Comparison of ENCODE assay signal across 8 cellular contexts in the genomic region with DNA sequence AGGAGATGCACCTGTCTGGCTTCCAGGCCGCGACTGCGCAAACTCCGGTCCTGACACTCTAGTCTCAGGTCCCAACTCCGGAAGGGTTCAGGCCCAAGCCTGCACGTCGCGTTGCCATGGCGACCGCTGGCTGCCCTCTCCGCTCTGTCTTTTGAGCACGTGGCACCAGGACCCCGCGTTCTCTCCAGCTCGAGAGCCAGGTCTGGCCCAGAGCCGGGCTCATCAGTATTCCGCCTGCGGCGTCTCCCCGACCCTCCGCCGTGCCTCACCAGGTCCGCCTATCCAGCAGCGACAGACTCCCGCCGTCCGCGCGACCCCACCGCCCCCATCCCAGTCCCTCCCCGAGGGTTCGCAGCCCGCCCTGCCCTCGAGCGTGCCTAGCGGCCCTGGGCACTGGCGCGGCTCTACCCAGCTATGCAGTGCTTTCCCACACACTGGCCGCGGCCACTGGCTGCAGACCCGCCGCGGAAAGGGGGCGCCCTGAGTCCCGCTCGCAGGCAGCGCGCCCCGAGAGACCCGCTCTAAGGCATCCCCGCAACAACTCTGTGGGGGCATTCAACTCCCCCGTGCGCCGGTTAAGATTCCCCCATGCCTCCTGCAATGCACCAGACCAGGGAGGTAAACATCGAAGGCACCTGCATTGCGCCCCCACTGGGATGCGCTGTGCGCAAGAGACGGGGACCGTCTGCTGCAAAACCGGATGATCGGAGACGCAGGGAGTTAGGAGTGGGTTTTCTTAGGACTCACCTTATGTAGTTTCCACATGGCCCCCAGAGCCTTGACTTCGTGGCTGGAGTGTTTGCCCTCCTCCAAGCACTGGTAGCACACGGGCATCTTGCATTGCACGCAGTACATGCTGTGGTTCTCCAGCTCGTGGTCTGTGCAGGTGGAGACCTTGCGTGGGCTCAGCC. TPM values are rescaled to one million over a fixed set of nuclear protein-coding genes. Genes with fewer than 3 reads are reported as not detected.
A peak's percentile ranks its signal among the peaks of the same experiment; 100 is the strongest.
DNase-seq lines count a peak whose midpoint lies in the region; ATAC-seq lines count a peak whose summit lies in the region.

No MANE protein-coding gene starts in this region.

- H3K36me3 ChIP-seq in mesodermal cell (ENCODE audit: control insufficient read depth, insufficient read depth, low read length): no peaks in the 10 kb centered on the region

- peak overlapping the region; percentile 81 for H3K4me3 Mint-ChIP-seq in stimulated activated effector memory CD8-positive, alpha-beta T cell treated with anti-CD3 and anti-CD28 coated beads, Interleukin-12 subunit alpha, Interleukin-12 subunit beta, amount 100 ng/mL, for 72 hours

- no peaks in the 10 kb centered on the region for H3K36me3 Mint-ChIP-seq in stimulated activated effector memory CD8-positive, alpha-beta T cell treated with anti-CD3 and anti-CD28 coated beads, Interleukin-12 subunit alpha, Interleukin-12 subunit beta, amount 100 ng/mL, for 72 hours

- no peak overlapping the region for H3K27ac Mint-ChIP-seq in stimulated activated effector memory CD8-positive, alpha-beta T cell treated with anti-CD3 and anti-CD28 coated beads, Interleukin-12 subunit alpha, Interleukin-12 subunit beta, amount 100 ng/mL, for 72 hours

- no peaks in the 10 kb centered on the region for H3K9me3 Mint-ChIP-seq in stimulated activated effector memory CD8-positive, alpha-beta T cell treated with anti-CD3 and anti-CD28 coated beads, Interleukin-12 subunit alpha, Interleukin-12 subunit beta, amount 100 ng/mL, for 72 hours

- WGBS in mesodermal cell (ENCODE audit: insufficient coverage in 2 of 2), 2 experiments: 8 to 12% methylated on average over 39 to 66 of the region's 68 CpGs

- H3K27ac ChIP-seq in cingulate gyrus (ENCODE audit: low read depth, low read length) (peak overlapping the region; percentile 86), mesodermal cell (ENCODE audit: low read depth, low read length, severe bottlenecking) (no peak overlapping the region)

- peak overlapping the region; percentile 52 for H3K4me3 ChIP-seq in mesodermal cell (ENCODE audit: extremely low read depth, insufficient read depth, low read length, poor library complexity, severe bottlenecking)

- no peak for ATAC-seq in stimulated activated effector memory CD8-positive, alpha-beta T cell treated with anti-CD3 and anti-CD28 coated beads, Interleukin-12 subunit alpha, Interleukin-12 subunit beta, amount 100 ng/mL, for 72 hours
- ATAC-seq in GM18502 (IDR thresholded peaks at IDR 0.05; ENCODE audit: poor library complexity, unreplicated experiment): no peak

- no peaks in the 10 kb centered on the region for H3K9me3 ChIP-seq in mesodermal cell (ENCODE audit: control insufficient read depth, low read length)

- peaks cover 28% of the 10 kb centered on the region for H3K4me1 Mint-ChIP-seq in stimulated activated effector memory CD8-positive, alpha-beta T cell treated with anti-CD3 and anti-CD28 coated beads, Interleukin-12 subunit alpha, Interleukin-12 subunit beta, amount 100 ng/mL, for 72 hours

- DNase-seq in DMS79 treated with DMSO at 0.1 percent for 48 hours (lab: John Stamatoyannopoulos, UW) (peak; percentile 98), NCI-H146 (lab: John Stamatoyannopoulos, UW) (peak; percentile 86), T-helper 9 cell (peak; percentile 16), dedifferentiated amniotic fluid mesenchymal stem cell (ENCODE audit: extremely low spot score) (no peak)
- DNase-seq in stimulated activated effector memory CD8-positive, alpha-beta T cell treated with anti-CD3 and anti-CD28 coated beads, Interleukin-12 subunit alpha, Interleukin-12 subunit beta, amount 100 ng/mL, for 72 hours (ENCODE audit: low spot score in 2 of 2): peak in 1 of 2 donors; percentile 65

- H3K4me1 ChIP-seq in mesodermal cell (ENCODE audit: control insufficient read depth, insufficient read depth, low read length, poor library complexity, severe bottlenecking): peaks cover 6% of the 10 kb centered on the region

RNA-seq across cellular contexts. Expression of gene TRIM9, which starts 1.3 kb away (rescaled TPM):
- 2.8 TPM for polyA plus RNA-seq in mesodermal cell (2013, experiment 1 of 2)
- polyA plus RNA-seq in mesodermal cell (2013, experiment 2 of 2): 1.8 TPM
